Comparison of ENCODE assay signal across 19 cellular contexts in genomic region chr16:63315229-63315628, GRCh38.
DNase-seq lines count a peak whose midpoint lies in the region; ATAC-seq and TF ChIP-seq lines count a peak whose summit lies in the region.
"Had no signal": no experiment of that assay in that cellular context is flagged by ENCODE, and none has a peak within 500 bp of the region (broad histone marks: within the 10 kb centered on the region; RNA-seq: fewer than 3 reads in every experiment).

No MANE protein-coding gene starts in this region.

- ATAC-seq in mucosa of descending colon (peak; percentile 63), SK-N-SH treated with all-trans-retinoic acid at 6 μM for 48 hours (no peak)

- BruUV-seq in PC-9 (replicated peaks; lab: Mats Ljungman, UMichigan) = no TSS peak

- POLR2A ChIA-PET in PC-9 (lab: Charles Lee; ENCODE audit: unreplicated experiment) = no interaction called here

- intact Hi-C loops in mucosa of descending colon (cut with DNase I, micrococcal nuclease) = no loop called here
- intact Hi-C loops in PC-9 (cut with micrococcal nuclease; ENCODE audit: unreplicated experiment) = no loop called here

- H3K4me2 ChIP-seq in PC-9 = no peak overlapping the region

- peak overlapping the region; percentile 44; the same call in 1 of the 2 replicates for H3K27ac ChIP-seq in 22Rv1
- H3K27ac ChIP-seq in PC-9 = no peak overlapping the region
- H3K27ac ChIP-seq: SK-N-MC had no signal

- H3K4me3 ChIP-seq in mucosa of descending colon (no peak overlapping the region), PC-9 (no peak overlapping the region)
- H3K4me3 ChIP-seq: SK-N-MC had no signal

- peak; percentile 3 for DNase-seq in HT-29 (ENCODE audit: low spot score)
- DNase-seq in kidney tubule cell (ENCODE audit: low spot score) = peak; percentile 9
- no peak for DNase-seq in mucosa of descending colon
- no peak for DNase-seq in NCI-H510A treated with DMSO at 0.1 percent for 48 hours (lab: John Stamatoyannopoulos, UW)
- DNase-seq in PC-9 = no peak
- DNase-seq in T-helper 1 cell = no peak
- DNase-seq: Calu3; CD4-positive, alpha-beta memory T cell; HFFc6; Karpas-422; MM.1S; NCI-H1092; NCI-H1436 treated with DMSO at 0.1 percent for 48 hours; NCI-H2029; NK-92 treated with Interleukin-12 subunit alpha and Interleukin-12 subunit beta, amount 100 ng/mL, for 24 hours; SHP77 had no signal

- H3K9me3 ChIP-seq in mucosa of descending colon (no peaks in the 10 kb centered on the region), PC-9 (ENCODE audit: insufficient read depth, low read depth) (no peaks in the 10 kb centered on the region)

- H3K36me3 ChIP-seq in mucosa of descending colon (ENCODE audit: low read depth) (no peaks in the 10 kb centered on the region), PC-9 (ENCODE audit: low read depth) (no peaks in the 10 kb centered on the region)

- H3K79me2 ChIP-seq in PC-9 (ENCODE audit: low read depth) = no peaks in the 10 kb centered on the region

- H3K9me2 ChIP-seq in PC-9 (ENCODE audit: insufficient read depth) = no peaks in the 10 kb centered on the region

- no peaks in the 10 kb centered on the region for H4K20me1 ChIP-seq in PC-9 (ENCODE audit: insufficient read depth)

- no peak overlapping the region for H2AFZ ChIP-seq in PC-9

- no peak for TF ChIP-seq CTCF in 22Rv1 (IDR thresholded peaks at IDR 0.05)
- no peak for TF ChIP-seq CTCF in mucosa of descending colon (IDR thresholded peaks at IDR 0.05)
- TF ChIP-seq CTCF in PC-9 (conservative IDR thresholded peaks at IDR 0.05) = no peak

- H3K4me1 ChIP-seq in mucosa of descending colon (ENCODE audit: low read depth) (no peaks in the 10 kb centered on the region), PC-9 (replicated peaks; ENCODE audit: insufficient read depth) (no peaks in the 10 kb centered on the region)

- no peaks in the 10 kb centered on the region for H3F3A ChIP-seq in PC-9 (ENCODE audit: insufficient read depth, low read depth)

- H3K27me3 ChIP-seq in PC-9 (ENCODE audit: insufficient read depth, low read depth) = no peaks in the 10 kb centered on the region

- CTCF ChIA-PET in PC-9 (lab: Charles Lee) = no interaction called here

TF ChIP-seq in SK-N-SH treated with all-trans-retinoic acid at 6 μM for 48 hours, 23 proteins besides CTCF, POLR2A, EP300 and RAD21:
- TF ChIP-seq OSR1 (CRISPR knock-in tag; IDR thresholded peaks at IDR 0.05) (no peak), CSDC2 (CRISPR knock-in tag; IDR thresholded peaks at IDR 0.05) (no peak), CREB5 (CRISPR knock-in tag; IDR thresholded peaks at IDR 0.05; ENCODE audit: low read depth) (no peak), PPARA (CRISPR knock-in tag; IDR thresholded peaks at IDR 0.05; ENCODE audit: borderline replicate concordance) (no peak), ARNTL (CRISPR knock-in tag; IDR thresholded peaks at IDR 0.05; ENCODE audit: borderline replicate concordance, low read depth) (no peak), PATZ1 (CRISPR knock-in tag; IDR thresholded peaks at IDR 0.05; ENCODE audit: borderline replicate concordance) (no peak), ZFP3 (CRISPR knock-in tag; IDR thresholded peaks at IDR 0.05) (no peak), TCF4 (CRISPR knock-in tag; IDR thresholded peaks at IDR 0.05; ENCODE audit: borderline replicate concordance) (no peak), ZFP30 (CRISPR knock-in tag; IDR thresholded peaks at IDR 0.05) (no peak), SNAI2 (CRISPR knock-in tag; IDR thresholded peaks at IDR 0.05) (no peak), ZNF8 (CRISPR knock-in tag; IDR thresholded peaks at IDR 0.05) (no peak), GLIS3 (CRISPR knock-in tag; IDR thresholded peaks at IDR 0.05) (no peak), ZNF565 (CRISPR knock-in tag; conservative IDR thresholded peaks at IDR 0.05; ENCODE audit: low read depth) (no peak), BACH2 (CRISPR knock-in tag; IDR thresholded peaks at IDR 0.05; ENCODE audit: borderline replicate concordance) (no peak), ISL1 (CRISPR knock-in tag; IDR thresholded peaks at IDR 0.05) (no peak), ZNF70 (CRISPR knock-in tag; IDR thresholded peaks at IDR 0.05) (no peak), ESRRG (CRISPR knock-in tag; IDR thresholded peaks at IDR 0.05) (no peak), CSRNP3 (CRISPR knock-in tag; IDR thresholded peaks at IDR 0.05) (no peak), TSHZ2 (CRISPR knock-in tag; IDR thresholded peaks at IDR 0.05) (no peak), ZC3H10 (CRISPR knock-in tag; IDR thresholded peaks at IDR 0.05) (no peak)
TF ChIP-seq in SK-N-SH treated with all-trans-retinoic acid at 6 μM for 48 hours: peak in this region for 0.

Comparison
In these comparisons a context has a peak if more than half of its experiments do, and no peak if none do; other contexts are left out.
1. DNase-seq: peak in HT-29 (single experiment) and kidney tubule cell (single experiment); none in mucosa of descending colon (0 of 3), NCI-H510A treated with DMSO at 0.1 percent for 48 hours (single experiment), PC-9 (0 of 2) and T-helper 1 cell (0 of 5).